ENCODE assay signal across 26 cellular contexts in the genomic region with DNA sequence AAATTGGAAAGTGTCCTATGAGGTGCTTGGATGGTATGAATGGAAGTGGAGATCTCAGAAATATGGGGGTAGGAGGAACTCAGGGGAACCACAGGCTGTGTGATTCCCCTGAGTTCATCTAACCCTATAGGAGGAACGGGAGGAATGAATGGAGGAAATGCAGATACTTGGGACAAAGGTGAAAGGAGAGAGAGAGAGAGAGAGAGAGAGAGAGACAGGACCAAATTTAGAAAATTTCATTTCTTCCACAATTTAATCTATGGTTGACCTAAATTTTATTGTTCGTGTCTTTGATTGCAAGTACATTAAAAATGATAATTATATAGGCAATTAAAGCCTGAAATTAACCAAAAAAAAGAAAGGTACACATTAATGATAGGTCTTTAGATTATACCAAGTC.
"Had no signal": no experiment of that assay in that cellular context is flagged by ENCODE, and none has a peak within 500 bp of the region (broad histone marks: within the 10 kb centered on the region; RNA-seq: fewer than 3 reads in every experiment).

No MANE protein-coding gene starts in this region.

- H3K27me3 Mint-ChIP-seq: progenitor cell of endocrine pancreas, type B pancreatic cell had no signal

- DNase-seq: dermis blood vessel endothelial cell; effector memory CD4-positive, alpha-beta T cell; foreskin keratinocyte; glutamatergic neuron; heart right ventricle; hippocampal formation; immature natural killer cell; islet precursor cell; left ventricle myocardium superior; lower lobe of right lung; natural killer cell; right lobe of liver; small intestine; stimulated activated CD4-positive, alpha-beta T cell treated with anti-CD3 and anti-CD28 coated beads, Interleukin-15, amount 100 ng/mL, for 24 hours; stimulated activated CD4-positive, alpha-beta T cell treated with anti-CD3 and anti-CD28 coated beads, Interleukin-2, amount 100 ng/mL, for 48 hours; stimulated activated naive B cell treated with anti-CD40 and anti-IgM and Interleukin-4, amounts not matched to agents 10 μg/mL and 1 μg/mL and 100 μg/mL, for 72 hours; stomach; thyroid gland had no signal

- H3K79me2 ChIP-seq: parathyroid adenoma had no signal

- ATAC-seq: gastroesophageal sphincter; heart right ventricle; left ventricle myocardium superior; lower lobe of right lung; natural killer cell; right lobe of liver; stimulated activated naive B cell treated with anti-CD40 and anti-IgM and Interleukin-4, amounts not matched to agents 10 μg/mL and 1 μg/mL and 100 μg/mL, for 72 hours had no signal

- H3K9me3 ChIP-seq: esophagus muscularis mucosa, gastroesophageal sphincter, heart right ventricle, lower lobe of right lung, neutrophil, right lobe of liver, stomach, thyroid gland had no signal

- H3K27ac Mint-ChIP-seq: natural killer cell; progenitor cell of endocrine pancreas; stimulated activated naive B cell treated with anti-CD40 and anti-IgM and Interleukin-4, amounts not matched to agents 10 μg/mL and 1 μg/mL and 100 μg/mL, for 72 hours; type B pancreatic cell had no signal

- H2AFZ ChIP-seq: parathyroid adenoma had no signal

- H3K36me3 ChIP-seq: esophagus muscularis mucosa, gastroesophageal sphincter, heart right ventricle, lower lobe of right lung, neutrophil, right lobe of liver, stomach, thyroid gland had no signal

- H3K4me3 Mint-ChIP-seq: immature natural killer cell; natural killer cell; neural crest cell; stimulated activated naive B cell treated with anti-CD40 and anti-IgM and Interleukin-4, amounts not matched to agents 10 μg/mL and 1 μg/mL and 100 μg/mL, for 72 hours had no signal

- H3K36me3 Mint-ChIP-seq: natural killer cell; stimulated activated naive B cell treated with anti-CD40 and anti-IgM and Interleukin-4, amounts not matched to agents 10 μg/mL and 1 μg/mL and 100 μg/mL, for 72 hours; type B pancreatic cell had no signal

- H3K9me3 Mint-ChIP-seq: natural killer cell had no signal

- H3K4me1 ChIP-seq: esophagus muscularis mucosa, gastroesophageal sphincter, heart right ventricle, lower lobe of right lung, parathyroid adenoma, right lobe of liver, stomach, thyroid gland had no signal

- H3K9ac ChIP-seq: parathyroid adenoma had no signal

- H3K4me3 ChIP-seq: coronary artery, esophagus muscularis mucosa, gastroesophageal sphincter, heart right ventricle, lower lobe of right lung, right lobe of liver, stomach, thyroid gland had no signal

- H3K27ac ChIP-seq: coronary artery, esophagus muscularis mucosa, foreskin keratinocyte, gastroesophageal sphincter, heart right ventricle, lower lobe of right lung, neutrophil, parathyroid adenoma, right lobe of liver, stomach, thyroid gland had no signal

- H3K27me3 ChIP-seq: foreskin keratinocyte, gastroesophageal sphincter, neutrophil, right lobe of liver, stomach, thyroid gland had no signal
